18 cellular contexts compared by ENCODE assay signal in genomic region chr3:190575441-190576190, GRCh38.
A peak's percentile ranks its signal among the peaks of the same experiment; 100 is the strongest.
DNase-seq lines count a peak whose midpoint lies in the region; FAIRE-seq and TF ChIP-seq lines count a peak whose summit lies in the region.
"Had no signal": no experiment of that assay in that cellular context is flagged by ENCODE, and none has a peak within 500 bp of the region (broad histone marks: within the 10 kb centered on the region; RNA-seq: fewer than 3 reads in every experiment).

No MANE protein-coding gene starts in this region.

- H3K4me1 ChIP-seq in colonic mucosa: no peaks in the 10 kb centered on the region
- H3K4me1 ChIP-seq: BE2C had no signal

- no peaks in the 10 kb centered on the region for H3K27me3 ChIP-seq in colonic mucosa
- H3K27me3 ChIP-seq: BE2C, vagina had no signal

- H3K27ac ChIP-seq in colonic mucosa: no peak overlapping the region
- H3K27ac ChIP-seq: vagina had no signal

- peak; percentile 6 for FAIRE-seq in frontal cortex (lab: Jason Lieb, UNC)
- FAIRE-seq: astrocyte, keratinocyte, small intestine had no signal

- H3K4me3 ChIP-seq in colonic mucosa: no peak overlapping the region
- H3K4me3 ChIP-seq: vagina had no signal

- intact Hi-C loops in colonic mucosa (cut with DNase I): no loop called here

- no peaks in the 10 kb centered on the region for H3K9me3 ChIP-seq in colonic mucosa
- H3K9me3 ChIP-seq: BE2C, vagina had no signal

- no peak for TF ChIP-seq CTCF in colonic mucosa (IDR thresholded peaks at IDR 0.05)

- H3K36me3 ChIP-seq in colonic mucosa: no peaks in the 10 kb centered on the region
- H3K36me3 ChIP-seq: BE2C, vagina had no signal

- no peak overlapping the region for H3K9ac ChIP-seq in colonic mucosa (ENCODE audit: low read depth in 2 of 2, low read length in 2 of 2)

- peak; percentile 43 for DNase-seq in Ammon's horn (ENCODE audit: low spot score)
- DNase-seq in GF-D8 (lab: John Stamatoyannopoulos, UW): peak; percentile 62
- DNase-seq in SIG-M5 (lab: John Stamatoyannopoulos, UW): peak; percentile 38
- no peak for DNase-seq in frontal cortex (ENCODE audit: low spot score in 2 of 2)
- DNase-seq in stimulated activated CD4-positive, alpha-beta T cell treated with anti-CD3 and anti-CD28 coated beads, Interleukin-4, amount 100 ng/mL, for 1 hour: no peak
- no peak for DNase-seq in A172 (ENCODE audit: low spot score)
- no peak for DNase-seq in colonic mucosa
- DNase-seq: activated CD8-positive, alpha-beta memory T cell treated with anti-CD3 and anti-CD28 coated beads, Interleukin-2, amount 50 U/mL, for 4 hours; activated naive CD4-positive, alpha-beta T cell treated with Interleukin-2 at 50 U/mL for 16 hours; BE2C; NCI-H146; NCI-H2227 treated with DMSO at 0.1 percent for 48 hours; small intestine; stimulated activated CD4-positive, alpha-beta T cell treated with anti-CD3 and anti-CD28 coated beads, Interleukin-4, amount 100 ng/mL, for 4 hours; T-helper 17 cell had no signal

Comparison
In these comparisons a context has a peak if more than half of its experiments do, and no peak if none do; other contexts are left out.
1. DNase-seq: peak in Ammon's horn (single experiment), GF-D8 (single experiment) and SIG-M5 (single experiment); none in frontal cortex (0 of 2), stimulated activated CD4-positive, alpha-beta T cell treated with anti-CD3 and anti-CD28 coated beads, Interleukin-4, amount 100 ng/mL, for 1 hour (single experiment), A172 (single experiment) and colonic mucosa (single experiment).